26 cellular contexts compared by ENCODE assay signal in the genomic region with DNA sequence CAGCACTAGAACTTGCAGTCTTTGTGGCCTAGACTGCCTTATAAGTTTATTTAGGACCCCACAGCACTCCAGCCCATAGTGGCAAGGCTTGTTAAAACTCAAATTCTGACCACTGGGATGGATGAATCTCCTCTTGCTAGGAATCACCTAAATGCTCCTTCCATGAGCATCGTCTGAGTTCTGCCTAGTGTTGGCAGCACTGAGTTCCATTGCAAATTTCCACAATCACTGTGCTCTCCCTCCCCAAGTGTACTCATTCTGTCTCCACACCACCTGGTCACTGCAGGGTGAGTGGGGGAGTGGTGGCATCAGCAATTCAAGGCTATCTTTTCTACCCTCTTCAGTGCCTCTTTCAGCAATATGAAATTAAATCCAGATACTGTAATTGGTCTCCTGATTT. TPM values are rescaled to one million over a fixed set of nuclear protein-coding genes. Genes with fewer than 3 reads are reported as not detected.
DNase-seq lines count a peak whose midpoint lies in the region; ATAC-seq and TF ChIP-seq lines count a peak whose summit lies in the region.
"Had no signal": no experiment of that assay in that cellular context is flagged by ENCODE, and none has a peak within 500 bp of the region (broad histone marks: within the 10 kb centered on the region; RNA-seq: fewer than 3 reads in every experiment).

No MANE protein-coding gene starts in this region.

- H3K9me3 Mint-ChIP-seq in H9 (peaks cover 18% of the 10 kb centered on the region in 2 experiments), endodermal cell (peaks cover 20% of the 10 kb centered on the region)

- no peak overlapping the region for H2BK12ac ChIP-seq in H9 (ENCODE audit: insufficient read length, low read depth, low read length)

- H3K27ac Mint-ChIP-seq in H9 (no peak overlapping the region), endodermal cell (no peak overlapping the region)
- H3K27ac Mint-ChIP-seq: CD4-positive, CD25-positive, alpha-beta regulatory T cell; T-cell had no signal

- H3K27ac ChIP-seq in H9 (ENCODE audit: insufficient read length, low read depth, low read length) = no peak overlapping the region
- H3K27ac ChIP-seq in endodermal cell (ENCODE audit: low read depth, low read length) = no peak overlapping the region
- H3K27ac ChIP-seq: BLaER1, HL-60, SJSA1 had no signal

- H4K8ac ChIP-seq in H9 (replicated peaks; ENCODE audit: insufficient read length, low read depth, low read length) = no peak overlapping the region

- no peaks in the 10 kb centered on the region for H4K20me1 ChIP-seq in H9 (ENCODE audit: control insufficient read depth, insufficient read depth, insufficient read length)
- H4K20me1 ChIP-seq: BLaER1 had no signal

- H3T11ph ChIP-seq in H9 (ENCODE audit: low read length) = no peak overlapping the region

- no peak for ATAC-seq in HG03520 (IDR thresholded peaks at IDR 0.05; ENCODE audit: unreplicated experiment)
- ATAC-seq: T-cell had no signal

- H3K4me1 ChIP-seq in H9 (ENCODE audit: insufficient read depth, low read length) = no peaks in the 10 kb centered on the region
- no peaks in the 10 kb centered on the region for H3K4me1 ChIP-seq in endodermal cell (ENCODE audit: control insufficient read depth, insufficient read depth, low read length)
- H3K4me1 ChIP-seq: BLaER1, SJSA1 had no signal

- H3K36me3 Mint-ChIP-seq in H9 (ENCODE audit: insufficient read depth in 1 of 3, low read depth in 3 of 3) = peaks cover 10 to 12% (median 11%) of the 10 kb centered on the region in 3 experiments
- no peaks in the 10 kb centered on the region for H3K36me3 Mint-ChIP-seq in endodermal cell (ENCODE audit: low read depth)
- H3K36me3 Mint-ChIP-seq: CD4-positive, CD25-positive, alpha-beta regulatory T cell; T-cell had no signal

- no CpG with 5 or more reads among the region's 1 CpG for WGBS in H9 (ENCODE audit: extremely low coverage, insufficient read length, low lambda C conversion rate)
- 67% methylated on average over 1 of the region's 1 CpG; no CpG with 5 or more reads in 1 of the 2 experiments for WGBS in endodermal cell (ENCODE audit: insufficient coverage in 1 of 2, insufficient read length in 1 of 2), 2 experiments

- H3K27me3 Mint-ChIP-seq in H9 (ENCODE audit: low read depth) = no peaks in the 10 kb centered on the region
- no peaks in the 10 kb centered on the region for H3K27me3 Mint-ChIP-seq in endodermal cell (ENCODE audit: insufficient read depth)

- H2BK120ac ChIP-seq in H9 (ENCODE audit: low read depth, low read length, poor library complexity, severe bottlenecking) = no peak overlapping the region

- peak; percentile 47 for TF ChIP-seq CTCF in H9 (conservative IDR thresholded peaks at IDR 0.05)
- peak; percentile 49 for TF ChIP-seq CTCF in endodermal cell (conservative IDR thresholded peaks at IDR 0.05)

- no peaks in the 10 kb centered on the region for H3K23me2 ChIP-seq in H9 (ENCODE audit: insufficient read length, low read depth, low read length, poor library complexity, severe bottlenecking)

- H2AK5ac ChIP-seq in H9 (ENCODE audit: insufficient read length, low read length) = no peak overlapping the region

- H3K56ac ChIP-seq in H9 (ENCODE audit: insufficient read length, low read depth, low read length) = no peak overlapping the region

- H2BK15ac ChIP-seq in H9 (ENCODE audit: low read depth, low read length) = no peak overlapping the region

- no peak overlapping the region for H3K4me2 ChIP-seq in H9 (ENCODE audit: insufficient read depth, insufficient read length, low read length)
- H3K4me2 ChIP-seq: BLaER1 had no signal

- H2AFZ ChIP-seq in H9 (ENCODE audit: low read length) = no peak overlapping the region

- H3K27me3 ChIP-seq in H9 (ENCODE audit: insufficient read depth, low read length) (no peaks in the 10 kb centered on the region), endodermal cell (ENCODE audit: control insufficient read depth, insufficient read depth, low read length, poor library complexity, severe bottlenecking) (no peaks in the 10 kb centered on the region)
- H3K27me3 ChIP-seq: BLaER1, SJSA1 had no signal

- no peak overlapping the region for H3K4ac ChIP-seq in H9 (ENCODE audit: low read depth, low read length)

- no peak overlapping the region for H3K4me3 Mint-ChIP-seq in H9
- no peak overlapping the region for H3K4me3 Mint-ChIP-seq in endodermal cell
- H3K4me3 Mint-ChIP-seq: CD4-positive, CD25-positive, alpha-beta regulatory T cell; T-cell had no signal

- no peak overlapping the region for H3K18ac ChIP-seq in H9 (ENCODE audit: insufficient read length, low read depth, low read length)

- H4K91ac ChIP-seq in H9 (ENCODE audit: insufficient read length, low read depth, low read length) = no peak overlapping the region

- DNase-seq in DMS53 (lab: John Stamatoyannopoulos, UW) (peak; percentile 23), DMS53 treated with DMSO at 0.1 percent for 48 hours (lab: John Stamatoyannopoulos, UW; ENCODE audit: unreplicated experiment) (no peak), H9 (no peak), endodermal cell (peak; percentile 48), iPS-NIHi11 (ENCODE audit: low spot score) (peak; percentile 10), cardiac septum (ENCODE audit: low spot score) (no peak), pons (ENCODE audit: low spot score) (no peak)
- DNase-seq: 8988T; CD4-positive, CD25-positive, alpha-beta regulatory T cell; DMS79 treated with DMSO at 0.1 percent for 48 hours; GF-D8; H7; Karpas-422; MV-4-11; NCI-H1105 treated with DMSO at 0.1 percent for 48 hours; NCI-H146; NCI-H1930; NCI-H446; NCI-H526; Right ventricle myocardium superior; RPMI8226; T-cell had no signal

- H3K14ac ChIP-seq in H9 (ENCODE audit: insufficient read depth, low read length) = no peak overlapping the region

- intact Hi-C loops in cardiac septum (cut with DNase I) = no loop called here

- H3K79me1 ChIP-seq in H9 (ENCODE audit: insufficient read depth, low read depth, low read length, poor library complexity, severe bottlenecking) = no peaks in the 10 kb centered on the region

- H2BK20ac ChIP-seq in H9 (ENCODE audit: low read depth, low read length, poor library complexity, severe bottlenecking) = no peak overlapping the region

- H3K4me3 ChIP-seq in endodermal cell (ENCODE audit: low read length) = no peak overlapping the region
- H3K4me3 ChIP-seq: BLaER1, SJSA1 had no signal

- H3K9me3 ChIP-seq in H9 (ENCODE audit: control insufficient read depth, low read depth, low read length) (no peaks in the 10 kb centered on the region), endodermal cell (ENCODE audit: control insufficient read depth, low read length) (peaks cover 13% of the 10 kb centered on the region)
- H3K9me3 ChIP-seq: SJSA1 had no signal

- no peaks in the 10 kb centered on the region for H3K36me3 ChIP-seq in endodermal cell (ENCODE audit: control insufficient read depth, insufficient read depth, low read length)
- H3K36me3 ChIP-seq: BLaER1, SJSA1 had no signal

- H3K79me2 ChIP-seq in H9 (ENCODE audit: insufficient read depth, low read length) = no peaks in the 10 kb centered on the region

- H3K9ac ChIP-seq in H9 (ENCODE audit: extremely low read depth, insufficient read length, low read length) = no peak overlapping the region
- H3K9ac ChIP-seq in endodermal cell (ENCODE audit: extremely low read depth, low read length, poor library complexity, severe bottlenecking) = no peak overlapping the region
- H3K9ac ChIP-seq: BLaER1 had no signal

- H4K5ac ChIP-seq in H9 (ENCODE audit: insufficient read length, low read depth, low read length) = no peak overlapping the region

- H2BK5ac ChIP-seq in H9 (ENCODE audit: insufficient read length, low read length) = no peak overlapping the region

- H3K4me1 Mint-ChIP-seq in H9 (peaks cover 0 to 4% of the 10 kb centered on the region in 2 experiments; a peak in 1 of 4 replicates), endodermal cell (no peaks in the 10 kb centered on the region)
- H3K4me1 Mint-ChIP-seq: CD4-positive, CD25-positive, alpha-beta regulatory T cell; T-cell had no signal

- H3K23ac ChIP-seq in H9 (ENCODE audit: insufficient read length, low read depth, low read length) = no peak overlapping the region

RNA-seq across cellular contexts. Expression of gene PTBP2, which starts 46.7 kb away (rescaled TPM):
- total RNA-seq in H9 (2021) (67.4 and 75.4 TPM in 2 replicates), endodermal cell (10 to 100 TPM; 47.7 to 52.0 TPM), cardiac septum (15.0 TPM)
- polyA plus RNA-seq in endodermal cell (2013, experiment 1 of 2) = 56.8 TPM
- polyA plus RNA-seq in endodermal cell (2013, experiment 2 of 2) = 46.0 TPM

Comparison
In these comparisons a context has a peak if more than half of its experiments do, and no peak if none do; other contexts are left out.
1. DNase-seq: peak in DMS53 (single experiment), endodermal cell (single experiment) and iPS-NIHi11 (single experiment); none in DMS53 treated with DMSO at 0.1 percent for 48 hours (single experiment), H9 (single experiment), cardiac septum (single experiment) and pons (single experiment).